ENCODE assay signal across 10 cellular contexts in the genomic region with DNA sequence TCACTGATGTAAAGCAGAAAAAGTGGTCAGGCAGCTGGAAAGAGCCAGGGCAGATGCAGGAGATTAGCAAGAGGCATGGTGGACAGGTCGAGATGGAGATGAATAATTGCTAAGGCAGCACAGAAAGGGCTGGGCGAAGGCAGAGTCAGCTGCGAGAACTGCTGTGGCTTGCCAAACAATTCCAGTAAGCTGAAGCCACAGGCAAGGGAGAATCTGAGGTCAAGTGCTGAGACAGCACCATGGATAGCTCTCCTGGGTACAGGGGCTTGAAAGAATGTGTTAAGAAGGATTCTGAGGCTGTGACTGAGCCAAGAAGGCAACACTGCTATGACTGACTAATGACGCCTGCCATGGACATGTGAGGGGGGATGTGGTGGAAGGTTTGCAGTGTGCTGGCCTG.
DNase-seq lines count a peak whose midpoint lies in the region; ATAC-seq and TF ChIP-seq lines count a peak whose summit lies in the region.
"Had no signal": no experiment of that assay in that cellular context is flagged by ENCODE, and none has a peak within 500 bp of the region (broad histone marks: within the 10 kb centered on the region; RNA-seq: fewer than 3 reads in every experiment).

No MANE protein-coding gene starts in this region.

- H3K27me3 Mint-ChIP-seq in nephron (ENCODE audit: low read depth), result peaks cover 15% of the 10 kb centered on the region
- H3K27me3 Mint-ChIP-seq: activated T-cell treated with anti-CD3 and anti-CD28 coated beads, Interleukin-2, amount 50 U/mL, for 24 hours had no signal

- H3K27me3 ChIP-seq in testis, result no peaks in the 10 kb centered on the region

- DNase-seq in ELR (ENCODE audit: low read depth), result peak; percentile 30
- peak; percentile 7 for DNase-seq in RPMI8226
- peak; percentile 41 for DNase-seq in fibroblast of peridontal ligament (ENCODE audit: extremely low read depth)
- no peak for DNase-seq in testis
- DNase-seq in activated CD8-positive, alpha-beta memory T cell treated with anti-CD3 and anti-CD28 coated beads, Interleukin-2, amount 50 U/mL, for 48 hours, result no peak
- no peak for DNase-seq in GM10266 (ENCODE audit: extremely low spot score)
- DNase-seq: activated T-cell treated with anti-CD3 and anti-CD28 coated beads, Interleukin-2, amount 50 U/mL, for 24 hours; natural killer cell had no signal

- no peaks in the 10 kb centered on the region for H3K36me3 Mint-ChIP-seq in nephron (ENCODE audit: low read depth)
- H3K36me3 Mint-ChIP-seq: natural killer cell had no signal

- H3K27ac Mint-ChIP-seq in nephron, result peak overlapping the region in 1 of 3 experiments; percentile 48
- H3K27ac Mint-ChIP-seq: activated T-cell treated with anti-CD3 and anti-CD28 coated beads, Interleukin-2, amount 50 U/mL, for 24 hours; natural killer cell had no signal

- TF ChIP-seq POLR2A in testis (IDR thresholded peaks at IDR 0.05), result no peak

- no peak overlapping the region for H3K27ac ChIP-seq in testis

- H3K4me3 Mint-ChIP-seq in nephron, result peak overlapping the region in 2 of 3 experiments; percentile 29 to 64
- H3K4me3 Mint-ChIP-seq: activated T-cell treated with anti-CD3 and anti-CD28 coated beads, Interleukin-2, amount 50 U/mL, for 24 hours; natural killer cell had no signal

- no peaks in the 10 kb centered on the region for H3K9me3 ChIP-seq in testis

- WGBS in testis, 2 donors, result 72 to 80% methylated on average over 4 of the region's 4 CpGs

- peaks cover 2% of the 10 kb centered on the region for H3K9me3 Mint-ChIP-seq in nephron
- H3K9me3 Mint-ChIP-seq: activated T-cell treated with anti-CD3 and anti-CD28 coated beads, Interleukin-2, amount 50 U/mL, for 24 hours; natural killer cell had no signal

- H3K4me3 ChIP-seq in testis, result no peak overlapping the region

- no peaks in the 10 kb centered on the region for H3K4me1 ChIP-seq in testis

- intact Hi-C loops in testis (cut with DNase I; ENCODE audit: low total_unique reads), result no loop called here

- TF ChIP-seq CTCF in nephron (IDR thresholded peaks at IDR 0.05; ENCODE audit: unreplicated experiment in 3 of 3) (no peak), testis (IDR thresholded peaks at IDR 0.05) (no peak), GM10266 (IDR thresholded peaks at IDR 0.05; ENCODE audit: control insufficient read depth, insufficient read depth, low read depth, missing control alignments) (no peak)

- no peaks in the 10 kb centered on the region for H3K36me3 ChIP-seq in testis (ENCODE audit: low read depth, missing control alignments)

- H3K4me1 Mint-ChIP-seq in nephron, result peaks cover 56% of the 10 kb centered on the region
- H3K4me1 Mint-ChIP-seq: natural killer cell had no signal

- no peak for ATAC-seq in GM21723 (IDR thresholded peaks at IDR 0.05; ENCODE audit: unreplicated experiment)
- ATAC-seq: natural killer cell had no signal

Comparison
In these comparisons a context has a peak if more than half of its experiments do, and no peak if none do; other contexts are left out.
1. DNase-seq: peak in ELR (single experiment), RPMI8226 (single experiment) and fibroblast of peridontal ligament (single experiment); none in testis (single experiment), activated CD8-positive, alpha-beta memory T cell treated with anti-CD3 and anti-CD28 coated beads, Interleukin-2, amount 50 U/mL, for 48 hours (single experiment) and GM10266 (single experiment).